ENCODE assay signal across 8 cellular contexts in the genomic region with DNA sequence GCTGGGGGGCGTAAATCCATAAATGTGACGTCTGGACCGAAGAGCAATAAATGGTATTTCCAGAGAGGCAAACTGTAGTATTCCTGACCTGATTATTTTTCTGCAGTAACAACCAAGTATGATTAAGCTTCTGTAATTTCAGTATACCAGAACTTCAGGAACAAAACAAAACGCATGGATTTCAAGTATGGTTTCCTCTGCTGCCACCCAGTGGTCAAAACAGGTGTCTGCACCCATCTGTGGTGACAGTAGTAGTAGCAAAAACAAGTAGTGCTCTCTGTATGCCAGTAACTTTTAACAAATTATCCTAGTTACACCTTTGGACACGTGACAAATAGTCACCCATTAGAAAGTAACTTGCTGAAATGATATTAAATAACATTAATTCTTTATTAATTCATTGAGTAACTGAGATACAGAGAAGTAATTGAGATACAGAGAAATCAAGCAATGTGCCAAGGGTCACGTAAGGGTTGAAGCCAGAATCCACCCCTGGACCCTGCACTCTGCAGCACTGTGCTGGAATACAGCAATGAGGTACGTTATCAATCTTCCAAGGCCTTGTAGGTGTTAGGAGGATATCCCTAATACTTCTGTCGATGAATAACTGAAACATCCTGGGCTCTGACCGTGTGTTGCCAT. TPM values are rescaled to one million over a fixed set of nuclear protein-coding genes. Genes with fewer than 3 reads are reported as not detected.
DNase-seq lines count a peak whose midpoint lies in the region; ATAC-seq and TF ChIP-seq lines count a peak whose summit lies in the region.

No MANE protein-coding gene starts in this region.

- TF ChIP-seq POLR2A in Peyer's patch (IDR thresholded peaks at IDR 0.05): no peak

- no peak overlapping the region for H3K27ac ChIP-seq in Peyer's patch
- no peak overlapping the region for H3K27ac ChIP-seq in thoracic aorta

- CTCF ChIA-PET in BJ (lab: Yijun Ruan, JAX): interaction anchor here (0.6 to 9.0 kb wide), 35 partner anchors 10 to 407 kb away, joined by 3 to 127 read pairs (median 4); a partner anchor contains a TSS

- H3K4me3 ChIP-seq in BJ (ENCODE audit: low read depth, low read length) (no peak overlapping the region), Peyer's patch (peak overlapping the region in 2 of 4 donors; percentile 16 to 23), foreskin fibroblast (ENCODE audit: low read depth in 1 of 2, low read length in 2 of 2) (peak overlapping the region in 1 of 2 donors; percentile 16), thoracic aorta (peak overlapping the region; percentile 58)

- peak; percentile 77 for TF ChIP-seq CTCF in BJ (IDR thresholded peaks at IDR 0.05; ENCODE audit: insufficient read depth, low read depth, low read length)
- peak; percentile 78 to 89 (median 86) for TF ChIP-seq CTCF in Peyer's patch (IDR thresholded peaks at IDR 0.05)
- TF ChIP-seq CTCF in foreskin fibroblast (IDR thresholded peaks at IDR 0.05; ENCODE audit: low read depth, low read length): peak; percentile 85
- peak in 2 of 3 donors; percentile 46 to 76 for TF ChIP-seq CTCF in omental fat pad (IDR thresholded peaks at IDR 0.05)
- TF ChIP-seq CTCF in thoracic aorta (IDR thresholded peaks at IDR 0.05): peak; percentile 93

- peak; percentile 72 for ATAC-seq in GM19043 (IDR thresholded peaks at IDR 0.05; ENCODE audit: low read depth, unreplicated experiment)
- peak; percentile 64 for ATAC-seq in activated T-helper 17 cell treated with anti-CD3 and anti-CD28 coated beads, Interleukin-2, amount 50 U/mL, for 72 hours (replicated peaks)
- peak; percentile 52 for ATAC-seq in omental fat pad (ENCODE audit: low FRiP score)
- no peak for ATAC-seq in thoracic aorta (ENCODE audit: insufficient number of reproducible peaks, low FRiP score, low read depth)

- POLR2A ChIA-PET in BJ (lab: Charles Lee): interaction anchor here (1.5 kb wide), 1 partner anchor 190 kb away, joined by 3 read pairs; no protein-coding TSS in a partner anchor

- DNase-seq in BJ (ENCODE audit: low read depth) (no peak), HuH-7.5 (ENCODE audit: low spot score) (peak; percentile 52), Peyer's patch (peak; percentile 65 to 91 (median 70)), foreskin fibroblast (peak; percentile 67 to 89), omental fat pad (ENCODE audit: low spot score) (peak; percentile 82), thoracic aorta (ENCODE audit: low spot score) (peak; percentile 33)

- no peak overlapping the region for H3K4me3 Mint-ChIP-seq in activated T-helper 17 cell treated with anti-CD3 and anti-CD28 coated beads, Interleukin-2, amount 50 U/mL, for 72 hours

- no peaks in the 10 kb centered on the region for H3K4me1 ChIP-seq in Peyer's patch
- no peaks in the 10 kb centered on the region for H3K4me1 ChIP-seq in thoracic aorta (ENCODE audit: control insufficient read depth in 1 of 2, low read depth in 2 of 2)

- no peaks in the 10 kb centered on the region for H3K36me3 Mint-ChIP-seq in activated T-helper 17 cell treated with anti-CD3 and anti-CD28 coated beads, Interleukin-2, amount 50 U/mL, for 72 hours (ENCODE audit: low read depth)

- H3K27me3 Mint-ChIP-seq in activated T-helper 17 cell treated with anti-CD3 and anti-CD28 coated beads, Interleukin-2, amount 50 U/mL, for 72 hours: peaks cover 9% of the 10 kb centered on the region

- H3K4me1 Mint-ChIP-seq in activated T-helper 17 cell treated with anti-CD3 and anti-CD28 coated beads, Interleukin-2, amount 50 U/mL, for 72 hours: no peaks in the 10 kb centered on the region

- H3K36me3 ChIP-seq in BJ (ENCODE audit: control insufficient read depth, insufficient read depth, low read length) (no peaks in the 10 kb centered on the region), Peyer's patch (no peaks in the 10 kb centered on the region), thoracic aorta (no peaks in the 10 kb centered on the region)

- no peaks in the 10 kb centered on the region for H3K27me3 ChIP-seq in BJ (ENCODE audit: control insufficient read depth, insufficient read depth, low read length)
- H3K27me3 ChIP-seq in Peyer's patch: no peaks in the 10 kb centered on the region
- no peaks in the 10 kb centered on the region for H3K27me3 ChIP-seq in thoracic aorta (replicated peaks; ENCODE audit: insufficient read depth)

- no peak overlapping the region for H3K27ac Mint-ChIP-seq in activated T-helper 17 cell treated with anti-CD3 and anti-CD28 coated beads, Interleukin-2, amount 50 U/mL, for 72 hours

- H3K9me3 Mint-ChIP-seq in activated T-helper 17 cell treated with anti-CD3 and anti-CD28 coated beads, Interleukin-2, amount 50 U/mL, for 72 hours: no peaks in the 10 kb centered on the region

- H3K9me3 ChIP-seq in Peyer's patch (no peaks in the 10 kb centered on the region), thoracic aorta (no peaks in the 10 kb centered on the region)

RNA-seq across cellular contexts. Expression of a gene that starts 7.9 kb away (rescaled TPM):
- polyA plus RNA-seq in BJ (2011; rRNA removed): not detected in 2 replicates
- polyA minus RNA-seq in BJ (2011; rRNA and poly(A)+ RNA removed): 0.14 TPM in 1 of 2 replicates, not detected in the other
- total RNA-seq in Peyer's patch (not detected), omental fat pad (not detected), thoracic aorta (not detected)
- not detected for total RNA-seq in activated T-helper 17 cell treated with anti-CD3 and anti-CD28 coated beads, Interleukin-2, amount 50 U/mL, for 72 hours

RNA-seq across cellular contexts. Expression of a gene that starts 9.8 kb away (rescaled TPM):
- 22.5 and 44.3 TPM in 2 replicates for polyA plus RNA-seq in BJ (2011; rRNA removed)
- polyA minus RNA-seq in BJ (2011; rRNA and poly(A)+ RNA removed): 6.1 and 9.6 TPM in 2 replicates
- total RNA-seq in Peyer's patch (10 to 100 TPM; 13.3 to 40.4 (median 22.4) TPM), omental fat pad (10 to 100 TPM; 28.2 to 44.7 (median 40.2) TPM), thoracic aorta (10 to 100 TPM; 19.5 to 51.0 TPM)
- total RNA-seq in activated T-helper 17 cell treated with anti-CD3 and anti-CD28 coated beads, Interleukin-2, amount 50 U/mL, for 72 hours: 10 to 100 TPM; 24.4 to 44.6 TPM

RNA-seq across cellular contexts. Expression of a gene that starts 16.0 kb away (rescaled TPM):
- polyA plus RNA-seq in BJ (2011; rRNA removed): 0.04 and 0.17 TPM in 2 replicates
- polyA minus RNA-seq in BJ (2011; rRNA and poly(A)+ RNA removed): not detected in 2 replicates
- total RNA-seq in Peyer's patch (not detected), omental fat pad (under 1 TPM in 1 of 4 donors, not detected in 3; 0.63 TPM), thoracic aorta (not detected)
- total RNA-seq in activated T-helper 17 cell treated with anti-CD3 and anti-CD28 coated beads, Interleukin-2, amount 50 U/mL, for 72 hours: not detected

RNA-seq across cellular contexts. Expression of a gene that starts 50.1 kb away (rescaled TPM):
- polyA plus RNA-seq in BJ (2011; rRNA removed): 4.4 and 6.6 TPM in 2 replicates
- polyA minus RNA-seq in BJ (2011; rRNA and poly(A)+ RNA removed): 4.1 and 4.2 TPM in 2 replicates
- total RNA-seq in Peyer's patch: under 1 TPM in 3 of 4 donors, not detected in 1; 0.09 to 0.80 (median 0.53) TPM
- total RNA-seq in activated T-helper 17 cell treated with anti-CD3 and anti-CD28 coated beads, Interleukin-2, amount 50 U/mL, for 72 hours: not detected
- 1 to 10 TPM in 3 of 4 donors, under 1 TPM in 1; 0.48 to 6.0 (median 1.4) TPM for total RNA-seq in omental fat pad
- 10 to 100 TPM; 14.0 to 16.7 TPM for total RNA-seq in thoracic aorta

RNA-seq across cellular contexts. Expression of a gene that starts 54.8 kb away (rescaled TPM):
- 0.09 and 0.13 TPM in 2 replicates for polyA plus RNA-seq in BJ (2011; rRNA removed)
- 0.26 TPM in 1 of 2 replicates, not detected in the other for polyA minus RNA-seq in BJ (2011; rRNA and poly(A)+ RNA removed)
- total RNA-seq in Peyer's patch: 1 to 10 TPM in 2 of 4 donors, under 1 TPM in 2; 0.35 to 5.0 (median 1.2) TPM
- total RNA-seq in activated T-helper 17 cell treated with anti-CD3 and anti-CD28 coated beads, Interleukin-2, amount 50 U/mL, for 72 hours: under 1 TPM in 1 of 2 donors, not detected in 1; 0.28 TPM
- total RNA-seq in omental fat pad: 1 to 10 TPM in 1 of 4 donors, under 1 TPM in 2, not detected in 1; 0.47 to 2.0 (median 0.84) TPM
- total RNA-seq in thoracic aorta: under 1 TPM; 0.78 to 0.95 TPM
